In the genomic region with DNA sequence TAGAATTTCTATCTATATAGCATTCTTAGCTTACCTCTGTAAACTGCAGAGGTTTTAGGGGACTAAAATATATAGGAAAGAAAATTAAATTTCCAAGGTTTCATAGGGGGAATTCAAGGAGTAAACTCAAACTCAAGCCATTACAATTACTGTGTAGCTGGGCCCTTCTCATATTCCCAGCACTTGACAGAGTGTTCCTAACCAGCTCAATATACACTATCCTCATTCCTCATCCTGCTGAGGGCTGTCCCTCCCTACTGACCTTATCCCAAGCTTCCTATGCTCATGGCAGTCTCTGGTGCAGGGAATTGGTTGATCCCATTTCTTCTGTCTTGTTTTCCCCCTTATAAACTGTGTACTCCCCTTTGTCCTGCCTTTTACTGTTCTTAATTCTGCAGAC, we compare ENCODE assay signal across 15 cellular contexts. TPM values are rescaled to one million over a fixed set of nuclear protein-coding genes. Genes with fewer than 3 reads are reported as not detected.
DNase-seq lines count a peak whose midpoint lies in the region; ATAC-seq and TF ChIP-seq lines count a peak whose summit lies in the region.
"Had no signal": no experiment of that assay in that cellular context is flagged by ENCODE, and none has a peak within 500 bp of the region (broad histone marks: within the 10 kb centered on the region; RNA-seq: fewer than 3 reads in every experiment).

No MANE protein-coding gene starts in this region.

- no peak overlapping the region for H3K4me3 Mint-ChIP-seq in GM23338
- H3K4me3 Mint-ChIP-seq in stimulated activated naive B cell treated with anti-CD40 and anti-IgM and Interleukin-4, amounts not matched to agents 10 μg/mL and 1 μg/mL and 100 μg/mL, for 72 hours: no peak overlapping the region
- H3K4me3 Mint-ChIP-seq: CD8-positive, alpha-beta memory T cell had no signal

- no peak overlapping the region for H2BK5ac ChIP-seq in IMR-90 (ENCODE audit: low read depth, low read length, poor library complexity, severe bottlenecking)

- no peak for TF ChIP-seq POLR2A in IMR-90 (IDR thresholded peaks at IDR 0.05; ENCODE audit: low read depth, low read length)

- H3K36me3 ChIP-seq in GM23338 (ENCODE audit: insufficient read depth) (no peaks in the 10 kb centered on the region), IMR-90 (ENCODE audit: control insufficient read depth, insufficient read depth, low read length) (peaks cover 5% of the 10 kb centered on the region), skeletal muscle satellite cell (ENCODE audit: insufficient read depth, low read length) (peaks cover 8% of the 10 kb centered on the region)

- no peak overlapping the region for H2BK120ac ChIP-seq in IMR-90 (ENCODE audit: low read depth, low read length)

- H3K4me1 ChIP-seq in GM23338 (ENCODE audit: insufficient read depth): no peaks in the 10 kb centered on the region
- H3K4me1 ChIP-seq in IMR-90 (ENCODE audit: control insufficient read depth, insufficient read depth, low read length): peaks cover 2% of the 10 kb centered on the region; the same call in 1 of the 2 replicates
- H3K4me1 ChIP-seq in skeletal muscle satellite cell (ENCODE audit: control insufficient read depth, insufficient read depth, low read length): peaks cover 21% of the 10 kb centered on the region
- H3K4me1 ChIP-seq: HAP-1 had no signal

- H3K27ac ChIP-seq in GM23338 (ENCODE audit: low read depth) (no peak overlapping the region; the same call in 1 of the 2 replicates), IMR-90 (ENCODE audit: insufficient read depth, low read length) (no peak overlapping the region)
- H3K27ac ChIP-seq: BLaER1, GM23248 had no signal

- H3K9me2 ChIP-seq in GM23338 (ENCODE audit: insufficient read depth): no peaks in the 10 kb centered on the region

- no peaks in the 10 kb centered on the region for H3K9me1 ChIP-seq in IMR-90 (ENCODE audit: insufficient read depth, low read length)

- in situ Hi-C loops in IMR-90 (cut with MboI; ENCODE audit: low sequenced_read_pairs): loop anchor here (5.0 kb wide), 1 partner anchor 414 kb away; no protein-coding TSS in a partner anchor

- H4K5ac ChIP-seq in IMR-90 (ENCODE audit: low read depth, low read length): no peak overlapping the region

- no peaks in the 10 kb centered on the region for H3K9me3 Mint-ChIP-seq in GM23338
- no peaks in the 10 kb centered on the region for H3K9me3 Mint-ChIP-seq in stimulated activated naive B cell treated with anti-CD40 and anti-IgM and Interleukin-4, amounts not matched to agents 10 μg/mL and 1 μg/mL and 100 μg/mL, for 72 hours
- H3K9me3 Mint-ChIP-seq: CD8-positive, alpha-beta memory T cell had no signal

- no peak overlapping the region for H3K4ac ChIP-seq in IMR-90 (ENCODE audit: low read depth, low read length)

- no peak overlapping the region for H2AFZ ChIP-seq in GM23338
- no peak overlapping the region for H2AFZ ChIP-seq in IMR-90 (replicated peaks; ENCODE audit: low read length, poor library complexity)
- H2AFZ ChIP-seq: GM23248 had no signal

- POLR2A ChIA-PET in IMR-90 (lab: Charles Lee; ENCODE audit: unreplicated experiment): no interaction called here

- H3K79me2 ChIP-seq in GM23338 (replicated peaks; ENCODE audit: insufficient read depth): no peaks in the 10 kb centered on the region

- no peak overlapping the region for H4K91ac ChIP-seq in IMR-90 (ENCODE audit: insufficient read depth, low read depth, low read length)

- no peak overlapping the region for H3K23ac ChIP-seq in IMR-90 (ENCODE audit: low read depth, low read length)

- no peak overlapping the region for H3K56ac ChIP-seq in IMR-90 (ENCODE audit: extremely low read depth, insufficient read depth, low read length)

- H3K36me3 Mint-ChIP-seq in GM23338 (ENCODE audit: low read depth): no peaks in the 10 kb centered on the region
- peaks cover 0 to 15% of the 10 kb centered on the region in 2 donors for H3K36me3 Mint-ChIP-seq in stimulated activated naive B cell treated with anti-CD40 and anti-IgM and Interleukin-4, amounts not matched to agents 10 μg/mL and 1 μg/mL and 100 μg/mL, for 72 hours

- no peak overlapping the region for H3K27ac Mint-ChIP-seq in GM23338
- no peak overlapping the region for H3K27ac Mint-ChIP-seq in stimulated activated naive B cell treated with anti-CD40 and anti-IgM and Interleukin-4, amounts not matched to agents 10 μg/mL and 1 μg/mL and 100 μg/mL, for 72 hours
- H3K27ac Mint-ChIP-seq: CD8-positive, alpha-beta memory T cell had no signal

- no peak overlapping the region for H3K4me3 ChIP-seq in GM23338
- H3K4me3 ChIP-seq in IMR-90 (ENCODE audit: insufficient read depth, low read depth, low read length): no peak overlapping the region
- H3K4me3 ChIP-seq in skeletal muscle satellite cell (ENCODE audit: low read length): no peak overlapping the region
- H3K4me3 ChIP-seq: BLaER1, GM23248, HAP-1 had no signal

- 0 out of 2 replicates have a peak overlapping the region, but pooled peaks have one; percentile 2 for H2AK5ac ChIP-seq in IMR-90 (ENCODE audit: low read depth, low read length)

- H3K18ac ChIP-seq in IMR-90 (ENCODE audit: low read depth, low read length): no peak overlapping the region

- no peaks in the 10 kb centered on the region for H3F3A ChIP-seq in GM23338 (replicated peaks; ENCODE audit: low read depth)

- peaks cover 7 to 12% of the 10 kb centered on the region in 2 experiments; a peak in 3 of 4 replicates for H3K79me1 ChIP-seq in IMR-90 (ENCODE audit: low read depth in 1 of 2, low read length in 2 of 2)

- H3K9ac ChIP-seq in IMR-90 (ENCODE audit: low read depth, low read length): no peak overlapping the region
- peak overlapping the region; percentile 24 for H3K9ac ChIP-seq in skeletal muscle satellite cell (ENCODE audit: low read depth, low read length)
- H3K9ac ChIP-seq: BLaER1, GM23248 had no signal

- H3K4me2 ChIP-seq in GM23338 (no peak overlapping the region), IMR-90 (ENCODE audit: low read depth, low read length) (no peak overlapping the region), skeletal muscle satellite cell (ENCODE audit: low read length) (no peak overlapping the region)
- H3K4me2 ChIP-seq: BLaER1 had no signal

- H4K20me1 ChIP-seq in GM23338 (replicated peaks; ENCODE audit: insufficient read depth) (no peaks in the 10 kb centered on the region), IMR-90 (ENCODE audit: insufficient read depth, low read length) (no peaks in the 10 kb centered on the region)
- H4K20me1 ChIP-seq: BLaER1 had no signal

- H3K9me3 ChIP-seq in IMR-90 (ENCODE audit: control insufficient read depth, insufficient read depth, low read length): no peaks in the 10 kb centered on the region
- no peaks in the 10 kb centered on the region for H3K9me3 ChIP-seq in skeletal muscle satellite cell (replicated peaks; ENCODE audit: low read length)
- H3K9me3 ChIP-seq: BLaER1, Caco-2, HAP-1 had no signal

- no peak for DNase-seq in GM23338 (ENCODE audit: low spot score)
- DNase-seq in IMR-90: no peak
- DNase-seq in left kidney (ENCODE audit: low read depth, low spot score): peak; percentile 5
- DNase-seq in stimulated activated naive B cell treated with anti-CD40 and anti-IgM and Interleukin-4, amounts not matched to agents 10 μg/mL and 1 μg/mL and 100 μg/mL, for 72 hours: no peak
- no peak for DNase-seq in activated naive CD4-positive, alpha-beta T cell treated with anti-CD3 and anti-CD28 coated beads, Interleukin-2, amount 50 U/mL, for 16 hours
- no peak for DNase-seq in left lobe of liver (ENCODE audit: low spot score)
- DNase-seq: Caco-2; CD8-positive, alpha-beta memory T cell; GF-D8; GM23248 had no signal

- TF ChIP-seq CTCF in GM23338 (conservative IDR thresholded peaks at IDR 0.05; ENCODE audit: low read depth in 2 of 2): no peak
- TF ChIP-seq CTCF in IMR-90 (conservative IDR thresholded peaks at IDR 0.05; ENCODE audit: low read depth, low read length): no peak

- TF ChIP-seq RAD21 in IMR-90 (IDR thresholded peaks at IDR 0.05; ENCODE audit: low read length): no peak

- H3K27me3 Mint-ChIP-seq in GM23338 (ENCODE audit: insufficient read depth, low read depth, poor library complexity): peaks cover 4% of the 10 kb centered on the region
- no peaks in the 10 kb centered on the region for H3K27me3 Mint-ChIP-seq in stimulated activated naive B cell treated with anti-CD40 and anti-IgM and Interleukin-4, amounts not matched to agents 10 μg/mL and 1 μg/mL and 100 μg/mL, for 72 hours
- H3K27me3 Mint-ChIP-seq: CD8-positive, alpha-beta memory T cell had no signal

- H3K4me1 Mint-ChIP-seq in GM23338: peaks cover 14% of the 10 kb centered on the region; the same call in 2 of the 3 replicates
- peaks cover 36 to 62% of the 10 kb centered on the region in 2 donors for H3K4me1 Mint-ChIP-seq in stimulated activated naive B cell treated with anti-CD40 and anti-IgM and Interleukin-4, amounts not matched to agents 10 μg/mL and 1 μg/mL and 100 μg/mL, for 72 hours

- H3K14ac ChIP-seq in IMR-90 (replicated peaks; ENCODE audit: low read depth, low read length): no peak overlapping the region

- no TSS peak for BruUV-seq in IMR-90 (replicated peaks; lab: Mats Ljungman, UMichigan)

- dilution Hi-C loops in IMR-90 (cut with HindIII; ENCODE audit: low sequenced_read_pairs, unreplicated experiment): no loop called here

- intact Hi-C loops in IMR-90 (cut with micrococcal nuclease): loop anchor here (1.0 to 5.0 kb wide), 3 partner anchors 39 to 720 kb away; no protein-coding TSS in a partner anchor

- CTCF ChIA-PET in IMR-90 (lab: Yijun Ruan, JAX): interaction anchor here (0.6 to 2.8 kb wide), 4 partner anchors 10 to 416 kb away, joined by 3 to 15 read pairs (median 8); no protein-coding TSS in a partner anchor

- no peak overlapping the region for H4K8ac ChIP-seq in IMR-90 (ENCODE audit: low read depth in 2 of 2, low read length in 2 of 2)

- ATAC-seq in GM23338: peak; percentile 32; the same call in 1 of the 3 replicates
- ATAC-seq in IMR-90 (ENCODE audit: low read depth): no peak
- ATAC-seq in stimulated activated naive B cell treated with anti-CD40 and anti-IgM and Interleukin-4, amounts not matched to agents 10 μg/mL and 1 μg/mL and 100 μg/mL, for 72 hours (replicated peaks): no peak
- ATAC-seq in left lobe of liver: no peak
- no peak for ATAC-seq in HG03175 (IDR thresholded peaks at IDR 0.05; ENCODE audit: unreplicated experiment)
- ATAC-seq: HepG2 had no signal

- no peak overlapping the region for H2AK9ac ChIP-seq in IMR-90 (replicated peaks; ENCODE audit: low read depth, low read length, poor library complexity)

- H2BK20ac ChIP-seq in IMR-90 (ENCODE audit: low read depth, low read length): no peak overlapping the region

- H3K27me3 ChIP-seq in GM23338 (ENCODE audit: insufficient read depth): no peaks in the 10 kb centered on the region
- no peaks in the 10 kb centered on the region for H3K27me3 ChIP-seq in IMR-90 (ENCODE audit: control insufficient read depth, insufficient read depth, low read length)
- H3K27me3 ChIP-seq in skeletal muscle satellite cell (ENCODE audit: control insufficient read depth, insufficient read depth, low read length): no peaks in the 10 kb centered on the region
- H3K27me3 ChIP-seq: BLaER1 had no signal

- no peak overlapping the region for H2BK15ac ChIP-seq in IMR-90 (ENCODE audit: low read depth, low read length)

RNA-seq across cellular contexts. Expression of a gene that starts 33.9 kb away (rescaled TPM):
- total RNA-seq in GM23338 (2014; rRNA removed; shearing (Covaris generic)): 20.8 and 26.5 TPM in 2 replicates
- polyA plus RNA-seq in GM23338 (2016; fragmentation: Nextera tagmentation; extraction: Ambion mirVana): 11.7 and 13.3 TPM in 2 replicates
- 23.1 and 23.8 TPM in 2 replicates for total RNA-seq in IMR-90 (2012; rRNA removed)
- polyA plus RNA-seq in IMR-90 (2012; rRNA removed): 18.5 and 20.0 TPM in 2 replicates
- polyA plus RNA-seq in IMR-90 (2012; cell fraction: cytosol; rRNA removed): 11.3 and 12.6 TPM in 2 replicates
- polyA plus RNA-seq in IMR-90 (2012; cell fraction: nucleus; rRNA removed; ENCODE audit: low replicate concordance): 9.4 and 12.0 TPM in 2 replicates
- 7.9 and 8.4 TPM in 2 replicates for total RNA-seq in skeletal muscle satellite cell (2012; rRNA removed)
- 1.3 TPM for total RNA-seq in left lobe of liver

RNA-seq across cellular contexts. Expression of a gene that starts 36.4 kb away (rescaled TPM):
- total RNA-seq in GM23338 (2014; rRNA removed; shearing (Covaris generic)): 13.1 and 18.2 TPM in 2 replicates
- polyA plus RNA-seq in GM23338 (2016; fragmentation: Nextera tagmentation; extraction: Ambion mirVana) (14.1 TPM in 2 replicates), IMR-90 (2012; rRNA removed) (40.9 and 56.2 TPM in 2 replicates)
- total RNA-seq in IMR-90 (2012; rRNA removed) (35.0 and 43.0 TPM in 2 replicates), left lobe of liver (29.7 TPM)
- polyA plus RNA-seq in IMR-90 (2012; cell fraction: cytosol; rRNA removed): 42.6 and 52.3 TPM in 2 replicates
- 482 and 691 TPM in 2 replicates for polyA plus RNA-seq in IMR-90 (2012; cell fraction: nucleus; rRNA removed; ENCODE audit: low replicate concordance)
- 19.8 and 38.0 TPM in 2 replicates for total RNA-seq in skeletal muscle satellite cell (2012; rRNA removed)
